8 cellular contexts compared by ENCODE assay signal in the genomic region with DNA sequence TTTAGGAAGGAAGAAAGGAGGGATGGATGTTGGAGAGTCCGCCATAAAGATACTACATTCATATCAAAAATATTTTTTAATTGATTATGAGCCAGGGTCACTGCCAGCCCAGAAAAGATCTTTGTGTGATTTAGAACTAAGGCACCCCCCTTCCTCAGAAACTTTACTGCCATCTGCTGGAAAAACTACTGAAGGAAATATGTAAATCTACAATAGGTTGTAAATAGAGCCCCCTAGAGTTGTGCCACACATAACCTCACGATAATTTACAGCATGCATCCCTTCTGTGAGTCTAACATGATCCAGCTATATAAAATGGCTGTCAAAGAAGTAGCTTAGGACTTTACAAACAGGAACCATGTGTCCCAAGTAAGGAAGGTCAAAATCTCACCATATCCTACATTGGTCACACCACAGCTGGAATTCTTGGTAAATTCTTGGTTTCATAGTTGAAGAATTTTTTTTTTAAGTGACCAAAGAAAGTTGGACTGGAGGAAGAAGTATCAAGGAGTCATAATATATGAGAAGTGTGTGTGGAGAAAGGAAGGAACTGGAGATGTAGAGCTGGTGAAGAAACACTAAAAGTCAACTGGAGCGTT.
DNase-seq lines count a peak whose midpoint lies in the region; ATAC-seq and TF ChIP-seq lines count a peak whose summit lies in the region.

No MANE protein-coding gene starts in this region.

- POLR2A ChIA-PET in PC-9 (lab: Charles Lee; ENCODE audit: unreplicated experiment): no interaction called here

- BruUV-seq in PC-9 (replicated peaks; lab: Mats Ljungman, UMichigan): no TSS peak

- H3F3A ChIP-seq in PC-9 (ENCODE audit: insufficient read depth, low read depth): no peaks in the 10 kb centered on the region

- H3K9me3 ChIP-seq in PC-9 (ENCODE audit: insufficient read depth, low read depth): no peaks in the 10 kb centered on the region
- no peaks in the 10 kb centered on the region for H3K9me3 ChIP-seq in esophagus squamous epithelium
- no peaks in the 10 kb centered on the region for H3K9me3 ChIP-seq in transverse colon

- H3K4me2 ChIP-seq in PC-9: no peak overlapping the region

- 73 to 75% methylated on average over 3 of the region's 3 CpGs for WGBS in esophagus squamous epithelium, 2 donors
- 78 to 79% methylated on average over 3 of the region's 3 CpGs for WGBS in transverse colon (ENCODE audit: low coverage in 1 of 2), 2 donors

- H3K27me3 ChIP-seq in PC-9 (ENCODE audit: insufficient read depth, low read depth): no peaks in the 10 kb centered on the region
- H3K27me3 ChIP-seq in esophagus squamous epithelium: peaks cover 0 to 12% (median 0%) of the 10 kb centered on the region in 4 donors
- no peaks in the 10 kb centered on the region for H3K27me3 ChIP-seq in transverse colon

- no peaks in the 10 kb centered on the region for H3K4me1 ChIP-seq in PC-9 (replicated peaks; ENCODE audit: insufficient read depth)
- no peaks in the 10 kb centered on the region for H3K4me1 ChIP-seq in esophagus squamous epithelium
- no peaks in the 10 kb centered on the region for H3K4me1 ChIP-seq in transverse colon

- peak; percentile 72 for TF ChIP-seq CTCF in PC-9 (conservative IDR thresholded peaks at IDR 0.05)
- peak; percentile 14 to 44 (median 24) for TF ChIP-seq CTCF in esophagus squamous epithelium (IDR thresholded peaks at IDR 0.05)
- TF ChIP-seq CTCF in transverse colon (IDR thresholded peaks at IDR 0.05): peak in 3 of 5 experiments; percentile 22 to 37 (median 26)

- TF ChIP-seq POLR2A in esophagus squamous epithelium (IDR thresholded peaks at IDR 0.05) (no peak), transverse colon (IDR thresholded peaks at IDR 0.05) (no peak)

- in situ Hi-C loops in transverse colon (cut with MboI; ENCODE audit: low pct_ligation_motif_present in 1 of 4, low pct_unique_long_range_greater_than_20kb in 1 of 4, low sequenced_read_pairs in 3 of 4): no loop called here

- no peak overlapping the region for H2AFZ ChIP-seq in PC-9

- H3K36me3 ChIP-seq in PC-9 (ENCODE audit: low read depth) (no peaks in the 10 kb centered on the region), esophagus squamous epithelium (no peaks in the 10 kb centered on the region), transverse colon (no peaks in the 10 kb centered on the region)

- H3K27ac ChIP-seq in PC-9: no peak overlapping the region
- H3K27ac ChIP-seq in esophagus squamous epithelium: no peak overlapping the region
- no peak overlapping the region for H3K27ac ChIP-seq in transverse colon

- no peak for ATAC-seq in HG03520 (IDR thresholded peaks at IDR 0.05; ENCODE audit: unreplicated experiment)

- no peaks in the 10 kb centered on the region for H4K20me1 ChIP-seq in PC-9 (ENCODE audit: insufficient read depth)

- DNase-seq in NOMO-1 (lab: John Stamatoyannopoulos, UW; ENCODE audit: unreplicated experiment in 2 of 2) (peak; percentile 1 to 5), NOMO-1 treated with dmso at 0.1 percent for 144 hours (lab: John Stamatoyannopoulos, UW; ENCODE audit: unreplicated experiment) (no peak), PC-9 (peak in 1 of 2 experiments; percentile 41), esophagus squamous epithelium (lab: John Stamatoyannopoulos, UW) (no peak), transverse colon (no peak), GOT3 (lab: John Stamatoyannopoulos, UW) (no peak), COLO668 (lab: John Stamatoyannopoulos, UW; ENCODE audit: unreplicated experiment) (no peak)

- intact Hi-C loops in PC-9 (cut with micrococcal nuclease; ENCODE audit: unreplicated experiment): loop anchor here (1.0 to 5.0 kb wide), 4 partner anchors 73 to 447 kb away; no protein-coding TSS in a partner anchor
- intact Hi-C loops in esophagus squamous epithelium (cut with DNase I): no loop called here
- intact Hi-C loops in transverse colon (cut with DNase I; ENCODE audit: low total_unique reads): loop anchor here (10.0 kb wide), 1 partner anchor 440 kb away; no protein-coding TSS in a partner anchor

- H3K4me3 ChIP-seq in PC-9 (no peak overlapping the region), esophagus squamous epithelium (no peak overlapping the region), transverse colon (no peak overlapping the region)

- no peaks in the 10 kb centered on the region for H3K9me2 ChIP-seq in PC-9 (ENCODE audit: insufficient read depth)

- CTCF ChIA-PET in PC-9 (lab: Charles Lee): interaction anchor here (0.6 to 1.5 kb wide), 4 partner anchors 61 to 585 kb away, joined by 3 to 4 read pairs (median 4); no protein-coding TSS in a partner anchor

- H3K79me2 ChIP-seq in PC-9 (ENCODE audit: low read depth): no peaks in the 10 kb centered on the region

- no peak for TF ChIP-seq EP300 in transverse colon (IDR thresholded peaks at IDR 0.05; ENCODE audit: low read depth)

Comparison
In these comparisons a context has a peak if more than half of its experiments do, and no peak if none do; other contexts are left out.
1. DNase-seq: peak in NOMO-1 (2 of 2); none in NOMO-1 treated with dmso at 0.1 percent for 144 hours (single experiment), esophagus squamous epithelium (single experiment), transverse colon (single experiment), GOT3 (single experiment) and COLO668 (single experiment).
2. Peak in every context shown above with its lines, with median percentiles within 50 percentile points of each other: CTCF ChIP-seq.